8 cellular contexts compared by ENCODE assay signal in the genomic region with DNA sequence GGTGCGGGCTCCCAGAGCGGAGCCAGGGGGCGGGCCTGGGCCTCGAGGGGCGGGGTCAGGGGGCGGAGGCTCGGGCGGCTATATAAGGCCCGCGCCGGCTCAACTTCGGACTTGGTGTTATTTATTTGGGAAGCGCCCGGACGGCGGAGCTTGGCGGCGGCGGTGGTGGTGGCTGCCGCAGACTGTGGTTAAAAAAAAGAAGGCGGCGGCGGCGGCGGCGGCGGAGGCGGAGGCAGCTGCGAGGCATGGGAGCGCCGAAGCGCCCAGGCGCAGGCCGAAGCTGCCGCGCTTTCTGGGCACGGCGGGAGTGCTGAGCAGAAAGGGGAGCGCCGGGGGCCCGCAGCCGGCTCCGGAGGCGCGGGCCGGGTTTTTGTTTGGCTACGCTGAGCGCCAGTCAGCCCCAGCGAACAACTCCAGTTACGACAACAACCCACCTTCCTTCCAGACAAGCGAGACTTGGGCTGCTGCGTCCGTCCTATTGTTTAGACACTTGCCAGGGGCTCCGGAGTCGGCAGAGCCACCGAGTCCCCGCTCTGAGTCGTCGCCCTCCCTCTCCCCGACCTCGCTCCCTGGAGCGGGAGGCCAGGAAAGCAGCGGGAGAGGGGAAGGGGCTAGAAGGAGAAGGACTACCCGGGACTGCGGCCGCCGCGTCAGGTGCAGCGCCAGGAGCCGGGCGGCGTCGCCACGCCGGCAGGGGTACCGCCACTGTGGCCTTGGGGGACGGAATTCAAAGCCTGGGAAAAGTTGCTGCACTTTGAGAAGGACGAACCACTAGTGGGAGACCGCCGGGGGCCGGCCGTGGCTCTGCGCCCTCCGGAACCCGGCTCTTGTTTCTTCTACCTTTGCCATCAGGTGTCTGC. TPM values are rescaled to one million over a fixed set of nuclear protein-coding genes. Genes with fewer than 3 reads are reported as not detected.
DNase-seq lines count a peak whose midpoint lies in the region; ATAC-seq and TF ChIP-seq lines count a peak whose summit lies in the region.

A gene with protein sequence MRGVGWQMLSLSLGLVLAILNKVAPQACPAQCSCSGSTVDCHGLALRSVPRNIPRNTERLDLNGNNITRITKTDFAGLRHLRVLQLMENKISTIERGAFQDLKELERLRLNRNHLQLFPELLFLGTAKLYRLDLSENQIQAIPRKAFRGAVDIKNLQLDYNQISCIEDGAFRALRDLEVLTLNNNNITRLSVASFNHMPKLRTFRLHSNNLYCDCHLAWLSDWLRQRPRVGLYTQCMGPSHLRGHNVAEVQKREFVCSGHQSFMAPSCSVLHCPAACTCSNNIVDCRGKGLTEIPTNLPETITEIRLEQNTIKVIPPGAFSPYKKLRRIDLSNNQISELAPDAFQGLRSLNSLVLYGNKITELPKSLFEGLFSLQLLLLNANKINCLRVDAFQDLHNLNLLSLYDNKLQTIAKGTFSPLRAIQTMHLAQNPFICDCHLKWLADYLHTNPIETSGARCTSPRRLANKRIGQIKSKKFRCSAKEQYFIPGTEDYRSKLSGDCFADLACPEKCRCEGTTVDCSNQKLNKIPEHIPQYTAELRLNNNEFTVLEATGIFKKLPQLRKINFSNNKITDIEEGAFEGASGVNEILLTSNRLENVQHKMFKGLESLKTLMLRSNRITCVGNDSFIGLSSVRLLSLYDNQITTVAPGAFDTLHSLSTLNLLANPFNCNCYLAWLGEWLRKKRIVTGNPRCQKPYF (N-terminal part only) (plus strand): TSS at position 110 of the 860 bp plus-strand sequence. CDS start 1,911 bp downstream, outside the sequence.

- no peak within 1 kb of the TSS for H3K27ac Mint-ChIP-seq in Caco-2 (ENCODE audit: unreplicated experiment)

- H3K36me3 Mint-ChIP-seq in Caco-2 (ENCODE audit: insufficient read depth, unreplicated experiment): peaks cover 6% of the 10 kb centered on the region

- CTCF ChIA-PET in Caco-2 (lab: Charles Lee): no interaction called here

- DNase-seq in Caco-2 (peak; percentile 78 to 84), NCI-H774 (lab: John Stamatoyannopoulos, UW) (peak; percentile 79), anterior cingulate cortex (lab: John Stamatoyannopoulos, UW) (peak in 52 of 58 donors; percentile 9 to 85 (median 52)), hepatic stellate cell (ENCODE audit: low spot score) (peak; percentile 88), putamen (ENCODE audit: low spot score) (peak; percentile 70), DMS114 treated with DMSO at 0.1 percent for 48 hours (lab: John Stamatoyannopoulos, UW; ENCODE audit: unreplicated experiment) (no peak)

- POLR2A ChIA-PET in Caco-2 (lab: Charles Lee): no interaction called here

- H3K9me3 ChIP-seq in Caco-2: no peaks in the 10 kb centered on the region

- no peaks in the 10 kb centered on the region for H3K9me3 Mint-ChIP-seq in Caco-2 (ENCODE audit: unreplicated experiment)

- BruUV-seq in Caco-2 (replicated peaks; lab: Mats Ljungman, UMichigan): no TSS peak

- H3K4me1 Mint-ChIP-seq in Caco-2 (ENCODE audit: low read depth, unreplicated experiment): no peaks in the 10 kb centered on the region

- peak within 1 kb of the TSS; percentile 46 for H3K4me3 ChIP-seq in Caco-2 (ENCODE audit: low read depth, low read length)

- no peaks in the 10 kb centered on the region for H3K36me3 ChIP-seq in Caco-2 (ENCODE audit: control insufficient read depth, insufficient read depth, low read length)

- peak; percentile 69 for ATAC-seq in GM19452 (IDR thresholded peaks at IDR 0.05; ENCODE audit: unreplicated experiment)
- ATAC-seq in HG03442 (IDR thresholded peaks at IDR 0.05; ENCODE audit: unreplicated experiment): peak; percentile 84

- H3K27me3 ChIP-seq in Caco-2 (replicated peaks; ENCODE audit: control insufficient read depth, insufficient read depth, low read length): no peaks in the 10 kb centered on the region; the same call in 1 of the 2 replicates

- intact Hi-C loops in Caco-2 (cut with micrococcal nuclease; ENCODE audit: unreplicated experiment): no loop called here

- H3K4me3 Mint-ChIP-seq in Caco-2 (ENCODE audit: unreplicated experiment): peak within 1 kb of the TSS; percentile 72

- H3K4me1 ChIP-seq in Caco-2: no peaks in the 10 kb centered on the region

- peak in 1 of 2 experiments; percentile 36 for TF ChIP-seq CTCF in Caco-2 (IDR thresholded peaks at IDR 0.05; ENCODE audit: insufficient read depth in 1 of 2, low read depth in 1 of 2, low read length in 1 of 2, severe bottlenecking in 1 of 2, unreplicated experiment in 1 of 2)

- peaks cover 13% of the 10 kb centered on the region for H3K27me3 Mint-ChIP-seq in Caco-2 (ENCODE audit: insufficient read depth, unreplicated experiment)

RNA-seq across cellular contexts. Expression of the gene that starts here (rescaled TPM):
- total RNA-seq in Caco-2 (2022): 0.68 and 0.72 TPM in 2 replicates

Comparison
In these comparisons a context has a peak if more than half of its experiments do, and no peak if none do; other contexts are left out.
1. Peak in DNase-seq and H3K4me3 ChIP-seq in Caco-2; RNA of the gene not detected or under 1 TPM.